Comparison of ENCODE assay signal across 1 cellular context in the genomic region with DNA sequence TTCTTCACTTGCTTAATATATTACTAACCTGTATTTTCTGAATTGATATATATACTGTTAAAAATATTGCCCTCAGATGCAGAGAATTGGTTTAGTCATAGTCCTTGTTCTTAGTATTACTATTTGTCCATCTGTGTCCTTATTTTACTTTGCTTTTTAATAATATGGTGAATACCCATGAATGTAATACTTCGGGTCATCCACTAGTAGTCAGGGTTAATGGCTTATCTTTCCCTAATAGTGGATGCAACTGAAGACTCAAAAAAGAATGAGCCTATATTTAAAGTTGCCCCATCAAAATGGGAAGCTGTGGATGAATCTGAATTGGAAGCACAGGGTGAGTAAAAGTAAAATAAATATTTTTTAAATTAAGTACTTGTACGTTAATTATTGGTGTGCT.
TF ChIP-seq lines count a peak whose summit lies in the region.

No MANE protein-coding gene starts in this region.

TF ChIP-seq in GM23338, 12 proteins besides CTCF, POLR2A, EP300 and RAD21 (continued from another document):
- no peak for TF ChIP-seq ZNF462 (CRISPR knock-in tag; IDR thresholded peaks at IDR 0.05)
- TF ChIP-seq ZNF114 (CRISPR knock-in tag; IDR thresholded peaks at IDR 0.05), result no peak
- TF ChIP-seq STAT1 (IDR thresholded peaks at IDR 0.05; ENCODE audit: unreplicated experiment), result no peak
- no peak for TF ChIP-seq ETS1 (IDR thresholded peaks at IDR 0.05)
- TF ChIP-seq REST (IDR thresholded peaks at IDR 0.05; ENCODE audit: unreplicated experiment), result no peak
- no peak for TF ChIP-seq NANOG (IDR thresholded peaks at IDR 0.05; ENCODE audit: borderline replicate concordance)
- no peak for TF ChIP-seq JUNB (IDR thresholded peaks at IDR 0.05; ENCODE audit: unreplicated experiment)
- no peak for TF ChIP-seq EZH2phosphoT487 (IDR thresholded peaks at IDR 0.05; ENCODE audit: unreplicated experiment)
- no peak for TF ChIP-seq ZNF331 (CRISPR knock-in tag; IDR thresholded peaks at IDR 0.05; ENCODE audit: low read depth)
- no peak for TF ChIP-seq POLR2AphosphoS5 (IDR thresholded peaks at IDR 0.05; ENCODE audit: low read depth)
